ENCODE assay signal across 12 cellular contexts in the genomic region with DNA sequence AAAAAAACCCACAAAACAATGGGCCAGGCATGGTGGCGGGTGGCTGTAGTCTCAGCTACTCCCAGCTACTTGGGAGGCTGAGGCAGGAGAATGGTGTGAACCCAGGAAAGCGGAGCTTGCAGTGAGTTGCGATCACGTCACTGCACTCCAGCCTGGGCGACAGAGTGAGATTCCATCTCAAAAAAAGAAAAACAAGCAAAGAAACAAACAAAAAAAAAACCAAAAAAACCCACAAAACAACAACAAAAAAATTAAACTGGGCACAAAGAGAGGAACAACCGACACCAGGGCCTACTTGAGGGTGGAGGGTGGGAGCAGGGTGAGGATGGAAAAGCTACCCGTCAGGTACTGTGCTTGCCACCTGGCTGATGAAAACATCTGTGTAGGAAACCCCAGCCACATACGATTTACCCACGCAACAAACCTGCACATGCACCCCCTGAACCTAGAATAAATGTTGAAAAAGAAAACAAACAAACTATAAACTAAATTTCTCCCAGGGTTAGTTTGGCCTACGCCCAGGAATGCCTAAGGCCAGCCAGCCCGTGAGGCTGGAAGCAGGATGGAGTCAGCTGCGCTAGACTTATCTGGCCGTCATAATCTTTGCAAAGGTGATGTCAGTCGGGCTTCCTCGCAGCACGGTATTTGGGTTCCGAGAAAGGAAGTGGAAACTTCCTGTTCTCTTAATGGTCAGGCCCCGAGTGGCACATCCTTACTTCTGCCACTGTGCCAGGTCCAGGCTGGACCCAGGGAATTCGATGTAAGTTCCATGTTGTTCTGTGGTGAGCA. TPM values are rescaled to one million over a fixed set of nuclear protein-coding genes. Genes with fewer than 3 reads are reported as not detected.
DNase-seq lines count a peak whose midpoint lies in the region; ATAC-seq, FAIRE-seq and TF ChIP-seq lines count a peak whose summit lies in the region.
"Had no signal": no experiment of that assay in that cellular context is flagged by ENCODE, and none has a peak within 500 bp of the region (broad histone marks: within the 10 kb centered on the region; RNA-seq: fewer than 3 reads in every experiment).

No MANE protein-coding gene starts in this region.

- H3K4me3 ChIP-seq in Peyer's patch (no peak overlapping the region), gastrocnemius medialis (no peak overlapping the region)
- H3K4me3 ChIP-seq: MG63 had no signal

- H3K4me1 ChIP-seq in Peyer's patch (peaks cover 0 to 5% (median 2%) of the 10 kb centered on the region in 4 donors), gastrocnemius medialis (peaks cover 5 to 11% of the 10 kb centered on the region in 2 donors)

- TF ChIP-seq POLR2A in Peyer's patch (IDR thresholded peaks at IDR 0.05) (no peak), gastrocnemius medialis (IDR thresholded peaks at IDR 0.05) (no peak)

- no peak overlapping the region for H3K27ac ChIP-seq in Peyer's patch
- peak overlapping the region; percentile 53 for H3K27ac ChIP-seq in epithelial cell of prostate
- H3K27ac ChIP-seq in gastrocnemius medialis, result peak overlapping the region in 3 of 4 donors; percentile 15 to 50 (median 36)

- no peak for DNase-seq in GM18507 (ENCODE audit: extremely low spot score, insufficient read length, low read depth)
- peak in 2 of 3 donors; percentile 51 to 65 for DNase-seq in Peyer's patch
- no peak for DNase-seq in epithelial cell of prostate (ENCODE audit: low read depth, low spot score)
- no peak for DNase-seq in gastrocnemius medialis
- no peak for DNase-seq in T-helper 9 cell
- DNase-seq in GDM1 (lab: John Stamatoyannopoulos, UW), result no peak
- DNase-seq: effector memory CD4-positive, alpha-beta T cell; hypothalamus; MG63; NCI-H446 had no signal

- no peak for TF ChIP-seq CTCF in Peyer's patch (IDR thresholded peaks at IDR 0.05)
- TF ChIP-seq CTCF in gastrocnemius medialis (IDR thresholded peaks at IDR 0.05 in 4 of 5, conservative IDR thresholded peaks at IDR 0.05 in 1 of 5), result no peak

- H3K36me3 ChIP-seq in Peyer's patch, result no peaks in the 10 kb centered on the region
- no peaks in the 10 kb centered on the region for H3K36me3 ChIP-seq in gastrocnemius medialis
- H3K36me3 ChIP-seq: MG63 had no signal

- peak; percentile 87 for FAIRE-seq in GM18507 (lab: Jason Lieb, UNC)

- H3K9me3 ChIP-seq in Peyer's patch, result no peaks in the 10 kb centered on the region
- no peaks in the 10 kb centered on the region for H3K9me3 ChIP-seq in gastrocnemius medialis
- H3K9me3 ChIP-seq: MG63 had no signal

- H3K27me3 ChIP-seq in Peyer's patch (no peaks in the 10 kb centered on the region), gastrocnemius medialis (no peaks in the 10 kb centered on the region)
- H3K27me3 ChIP-seq: MG63 had no signal

- ATAC-seq in gastrocnemius medialis (peak in 1 of 2 donors; percentile 47), HG02678 (IDR thresholded peaks at IDR 0.05; ENCODE audit: unreplicated experiment) (no peak)

- intact Hi-C loops in gastrocnemius medialis (cut with DNase I; ENCODE audit: low total_unique reads), result no loop called here

- in situ Hi-C loops in gastrocnemius medialis (cut with MboI; ENCODE audit: low sequenced_read_pairs in 4 of 4), result loop anchor here in 3 of 4 donors (25.0 kb wide), 2 partner anchors 116 to 141 kb away; no protein-coding TSS in a partner anchor

RNA-seq across cellular contexts. Expression of a gene that starts 21.9 kb away (rescaled TPM):
- total RNA-seq in Peyer's patch (100 to 1,000 TPM in 2 of 4 donors, 10 to 100 TPM in 2; 59.4 to 147 (median 117) TPM), gastrocnemius medialis (100 to 1,000 TPM in 2 of 4 donors, 10 to 100 TPM in 2; 44.3 to 163 (median 105) TPM)

RNA-seq across cellular contexts. Expression of a gene that starts 30.7 kb away (rescaled TPM):
- total RNA-seq in Peyer's patch (not detected), gastrocnemius medialis (not detected)
- total RNA-seq: SK-MEL-5 had no signal

RNA-seq across cellular contexts. Expression of a gene that starts 49.6 kb away (rescaled TPM):
- total RNA-seq in Peyer's patch, result 10 to 100 TPM in 2 of 4 donors, 1 to 10 TPM in 2; 6.2 to 17.3 (median 9.1) TPM
- total RNA-seq in gastrocnemius medialis, result 10 to 100 TPM in 2 of 4 donors, 1 to 10 TPM in 2; 5.8 to 13.3 (median 8.6) TPM
- total RNA-seq: SK-MEL-5 had no signal

RNA-seq across cellular contexts. Expression of a gene that starts 56.4 kb away (rescaled TPM):
- total RNA-seq in Peyer's patch, result 10 to 100 TPM; 30.3 to 42.9 (median 38.0) TPM
- 10 to 100 TPM; 19.7 to 28.7 (median 23.0) TPM for total RNA-seq in gastrocnemius medialis

Comparison
In these comparisons a context has a peak if more than half of its experiments do, and no peak if none do; other contexts are left out.
1. DNase-seq: peak in Peyer's patch (2 of 3); none in GM18507 (single experiment), epithelial cell of prostate (single experiment), gastrocnemius medialis (0 of 2), T-helper 9 cell (single experiment) and GDM1 (single experiment).
2. H3K27ac ChIP-seq: peak in epithelial cell of prostate (single experiment) and gastrocnemius medialis (3 of 4); none in Peyer's patch (0 of 4).